ENCODE assay signal across 11 cellular contexts in the genomic region with DNA sequence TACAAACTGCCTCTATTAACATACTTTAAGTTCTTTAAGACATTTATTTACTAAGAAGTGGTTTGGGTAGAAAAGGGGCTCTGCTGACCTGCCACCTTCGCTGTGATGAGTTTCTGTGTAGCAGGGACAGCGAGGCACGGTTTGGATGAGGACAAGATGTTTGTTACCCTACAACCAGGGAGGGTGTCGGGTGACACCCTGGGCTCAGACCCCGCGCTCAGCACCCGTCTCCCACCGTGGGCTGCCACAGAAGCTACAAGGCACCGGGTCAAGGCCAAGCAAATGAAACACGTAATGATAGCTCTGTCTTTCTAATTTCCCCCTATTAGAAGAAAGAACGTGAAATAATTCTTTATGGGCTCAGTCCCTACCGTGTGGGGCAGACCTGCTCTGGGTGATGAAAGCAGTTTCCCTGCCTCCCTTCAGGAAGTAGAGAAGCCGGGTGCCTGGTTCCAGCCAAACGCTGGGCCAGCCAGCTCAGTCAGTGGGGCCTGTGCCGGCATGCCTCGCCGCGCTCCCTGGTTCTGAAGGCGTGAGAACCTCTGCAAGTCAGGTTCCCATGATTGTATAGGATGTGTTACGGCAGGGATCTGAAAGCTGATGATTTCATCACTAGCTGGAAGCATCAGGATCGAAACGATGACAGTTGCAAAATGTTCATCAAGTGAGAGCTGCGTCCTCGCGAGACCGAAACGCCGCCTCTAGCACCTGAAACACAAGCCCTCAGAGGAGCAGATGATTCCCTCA. TPM values are rescaled to one million over a fixed set of nuclear protein-coding genes. Genes with fewer than 3 reads are reported as not detected.
DNase-seq lines count a peak whose midpoint lies in the region; ATAC-seq, FAIRE-seq and TF ChIP-seq lines count a peak whose summit lies in the region.
"Had no signal": no experiment of that assay in that cellular context is flagged by ENCODE, and none has a peak within 500 bp of the region (broad histone marks: within the 10 kb centered on the region; RNA-seq: fewer than 3 reads in every experiment).

No MANE protein-coding gene starts in this region.

- no peak for DNase-seq in IMR-90
- DNase-seq in SJCRH30 = peak; percentile 74 to 86
- DNase-seq in kidney = peak; percentile 43
- no peak for DNase-seq in smooth muscle cell (lab: John Stamatoyannopoulos, UW; ENCODE audit: unreplicated experiment)
- no peak for DNase-seq in T-helper 2 cell
- no peak for DNase-seq in activated T-cell treated with anti-CD3 and anti-CD28 coated beads, Interleukin-2, amount 50 U/mL, for 48 hours
- no peak for DNase-seq in dedifferentiated amniotic fluid mesenchymal stem cell (ENCODE audit: extremely low spot score)
- DNase-seq in germinal center (ENCODE audit: low spot score) = no peak
- DNase-seq: activated CD4-positive, alpha-beta T cell treated with anti-CD3 and anti-CD28 coated beads for 48 hours; C1 segment of cervical spinal cord had no signal

- no peak overlapping the region for H4K91ac ChIP-seq in IMR-90 (ENCODE audit: insufficient read depth, low read depth, low read length)

- peaks cover 11% of the 10 kb centered on the region for H3F3A ChIP-seq in smooth muscle cell (ENCODE audit: low read depth)

- H4K5ac ChIP-seq in IMR-90 (ENCODE audit: low read depth, low read length) = no peak overlapping the region

- H2BK20ac ChIP-seq in IMR-90 (ENCODE audit: low read depth, low read length) = no peak overlapping the region

- ATAC-seq in IMR-90 (ENCODE audit: low read depth) = no peak

- H3K9me3 ChIP-seq in IMR-90 (ENCODE audit: control insufficient read depth, insufficient read depth, low read length) (no peaks in the 10 kb centered on the region), SJCRH30 (replicated peaks) (no peaks in the 10 kb centered on the region), kidney (ENCODE audit: control insufficient read depth in 1 of 2, low read length in 2 of 2) (no peaks in the 10 kb centered on the region), smooth muscle cell (replicated peaks; ENCODE audit: low read depth) (no peaks in the 10 kb centered on the region)

- FAIRE-seq in kidney (lab: Jason Lieb, UNC) = no peak

- H2BK5ac ChIP-seq in IMR-90 (ENCODE audit: low read depth, low read length, poor library complexity, severe bottlenecking) = no peak overlapping the region

- 0 out of 4 replicates have a peak, but pooled peaks cover 0 to 4% of the 10 kb centered on the region in 2 experiments for H3K79me1 ChIP-seq in IMR-90 (ENCODE audit: low read depth in 1 of 2, low read length in 2 of 2)

- H2AFZ ChIP-seq in IMR-90 (replicated peaks; ENCODE audit: low read length, poor library complexity) (no peak overlapping the region), smooth muscle cell (ENCODE audit: low read depth) (no peak overlapping the region)

- dilution Hi-C loops in IMR-90 (cut with HindIII; ENCODE audit: low sequenced_read_pairs, unreplicated experiment) = no loop called here

- POLR2A ChIA-PET in IMR-90 (lab: Charles Lee; ENCODE audit: unreplicated experiment) = no interaction called here

- H4K20me1 ChIP-seq in IMR-90 (ENCODE audit: insufficient read depth, low read length) (no peaks in the 10 kb centered on the region), smooth muscle cell (ENCODE audit: low read depth) (no peaks in the 10 kb centered on the region)

- H3K4me1 ChIP-seq in IMR-90 (ENCODE audit: control insufficient read depth, insufficient read depth, low read length) (peaks cover 4% of the 10 kb centered on the region; the same call in 1 of the 2 replicates), SJCRH30 (peaks cover 32% of the 10 kb centered on the region), kidney (ENCODE audit: control insufficient read depth in 1 of 2, insufficient read depth in 1 of 2, low read depth in 1 of 2, low read length in 2 of 2) (peaks cover 8 to 17% of the 10 kb centered on the region in 2 donors), smooth muscle cell (ENCODE audit: low read depth) (peaks cover 27% of the 10 kb centered on the region)

- H2BK120ac ChIP-seq in IMR-90 (ENCODE audit: low read depth, low read length) = no peak overlapping the region

- H2BK15ac ChIP-seq in IMR-90 (ENCODE audit: low read depth, low read length) = no peak overlapping the region

- H3K14ac ChIP-seq in IMR-90 (replicated peaks; ENCODE audit: low read depth, low read length) = no peak overlapping the region

- H3K18ac ChIP-seq in IMR-90 (ENCODE audit: low read depth, low read length) = no peak overlapping the region

- intact Hi-C loops in IMR-90 (cut with micrococcal nuclease) (no loop called here), kidney (cut with DNase I) (no loop called here)

- TF ChIP-seq POLR2A in IMR-90 (IDR thresholded peaks at IDR 0.05; ENCODE audit: low read depth, low read length) = no peak

- H3K4ac ChIP-seq in IMR-90 (ENCODE audit: low read depth, low read length) = no peak overlapping the region

- H2AK9ac ChIP-seq in IMR-90 (replicated peaks; ENCODE audit: low read depth, low read length, poor library complexity) = no peak overlapping the region

- no peak overlapping the region for H4K8ac ChIP-seq in IMR-90 (ENCODE audit: low read depth in 2 of 2, low read length in 2 of 2)

- TF ChIP-seq RAD21 in IMR-90 (IDR thresholded peaks at IDR 0.05; ENCODE audit: low read length) = no peak

- no peak overlapping the region for H3K56ac ChIP-seq in IMR-90 (ENCODE audit: extremely low read depth, insufficient read depth, low read length)

- H3K4me3 ChIP-seq in IMR-90 (ENCODE audit: insufficient read depth, low read depth, low read length) (no peak overlapping the region), SJCRH30 (peak overlapping the region; percentile 2; the same call in 1 of the 2 replicates), kidney (ENCODE audit: low read length in 2 of 2) (no peak overlapping the region), smooth muscle cell (no peak overlapping the region)

- no peaks in the 10 kb centered on the region for H3K79me2 ChIP-seq in smooth muscle cell (ENCODE audit: low read depth)

- no peaks in the 10 kb centered on the region for H3K27me3 ChIP-seq in IMR-90 (ENCODE audit: control insufficient read depth, insufficient read depth, low read length)
- no peaks in the 10 kb centered on the region for H3K27me3 ChIP-seq in SJCRH30
- no peaks in the 10 kb centered on the region for H3K27me3 ChIP-seq in smooth muscle cell (ENCODE audit: low read depth)

- H3K36me3 ChIP-seq in IMR-90 (ENCODE audit: control insufficient read depth, insufficient read depth, low read length) (peaks cover 10% of the 10 kb centered on the region), SJCRH30 (peaks cover 10% of the 10 kb centered on the region; the same call in 1 of the 2 replicates), kidney (ENCODE audit: control insufficient read depth in 1 of 2, insufficient read depth in 2 of 2, low read length in 2 of 2) (peaks cover 0 to 2% of the 10 kb centered on the region in 2 donors), smooth muscle cell (ENCODE audit: low read depth) (no peaks in the 10 kb centered on the region)

- no peak for TF ChIP-seq CTCF in IMR-90 (conservative IDR thresholded peaks at IDR 0.05; ENCODE audit: low read depth, low read length)
- no peak for TF ChIP-seq CTCF in kidney (IDR thresholded peaks at IDR 0.05; ENCODE audit: borderline replicate concordance, extremely low read depth, insufficient read depth)
- TF ChIP-seq CTCF in smooth muscle cell (IDR thresholded peaks at IDR 0.05; ENCODE audit: borderline replicate concordance, insufficient read depth, poor library complexity, severe bottlenecking) = no peak

- H3K23ac ChIP-seq in IMR-90 (ENCODE audit: low read depth, low read length) = no peak overlapping the region

- CTCF ChIA-PET in IMR-90 (lab: Yijun Ruan, JAX) = interaction anchor here (2.0 kb wide), 1 partner anchor 11 kb away, joined by 5 read pairs; no protein-coding TSS in a partner anchor

- H2AK5ac ChIP-seq in IMR-90 (ENCODE audit: low read depth, low read length) = 0 out of 2 replicates have a peak overlapping the region, but pooled peaks have one; percentile 16

- peaks cover 3% of the 10 kb centered on the region; the same call in 1 of the 2 replicates for H3K9me1 ChIP-seq in IMR-90 (ENCODE audit: insufficient read depth, low read length)

- no peak overlapping the region for H3K27ac ChIP-seq in IMR-90 (ENCODE audit: insufficient read depth, low read length)
- peak overlapping the region; percentile 65 for H3K27ac ChIP-seq in SJCRH30
- H3K27ac ChIP-seq in kidney (ENCODE audit: low read depth in 2 of 2, low read length in 2 of 2) = no peak overlapping the region
- peak overlapping the region; percentile 71 for H3K27ac ChIP-seq in smooth muscle cell (ENCODE audit: low read depth)

- 95% methylated on average over 21 of the region's 28 CpGs; no CpG with 5 or more reads in 1 of the 2 experiments for WGBS in IMR-90 (ENCODE audit: extremely low coverage in 2 of 2, insufficient read length in 1 of 2), 2 experiments
- 73% methylated on average over 28 of the region's 28 CpGs for WGBS in smooth muscle cell (ENCODE audit: low lambda C conversion rate)

- H3K9ac ChIP-seq in IMR-90 (ENCODE audit: low read depth, low read length) (no peak overlapping the region), kidney (ENCODE audit: low read length in 2 of 2) (peak overlapping the region in 1 of 2 donors; percentile 5), smooth muscle cell (ENCODE audit: low read depth) (peak overlapping the region; percentile 10)

- no peak overlapping the region for H3K4me2 ChIP-seq in IMR-90 (ENCODE audit: low read depth, low read length)
- H3K4me2 ChIP-seq in smooth muscle cell = peak overlapping the region; percentile 79

- no TSS peak for BruUV-seq in IMR-90 (replicated peaks; lab: Mats Ljungman, UMichigan)

- in situ Hi-C loops in IMR-90 (cut with MboI; ENCODE audit: low sequenced_read_pairs) = no loop called here

TF ChIP-seq in IMR-90, 13 proteins besides CTCF, POLR2A, EP300 and RAD21 (continues in another document):
- no peak for TF ChIP-seq FOS (IDR thresholded peaks at IDR 0.05; ENCODE audit: low read depth, low read length)
- TF ChIP-seq NFE2L2 (IDR thresholded peaks at IDR 0.05; ENCODE audit: low read depth, low read length) = no peak
- TF ChIP-seq MAFK (IDR thresholded peaks at IDR 0.05; ENCODE audit: low read depth, low read length) = no peak

RNA-seq across cellular contexts. Expression of gene ZNF750, which starts 3.9 kb away (rescaled TPM):
- total RNA-seq in IMR-90 (2012; rRNA removed) (not detected in 2 replicates), kidney (0.25 TPM), smooth muscle cell (4.5 and 7.1 TPM in 2 replicates)
- polyA plus RNA-seq in IMR-90 (2012; rRNA removed) (not detected in 2 replicates), kidney (ENCODE audit: insufficient read depth, low read depth, low replicate concordance) (0.30 TPM), smooth muscle cell (0.93 and 3.2 TPM in 2 replicates)
- not detected in 2 replicates for polyA plus RNA-seq in IMR-90 (2012; cell fraction: cytosol; rRNA removed)
- 0.07 TPM in 1 of 2 replicates, not detected in the other for polyA plus RNA-seq in IMR-90 (2012; cell fraction: nucleus; rRNA removed; ENCODE audit: low replicate concordance)
- not detected in 2 replicates for total RNA-seq in SJCRH30 (2014; rRNA removed; shearing (Covaris generic))
- total RNA-seq: G401 had no signal

Comparison
In these comparisons a context has a peak if more than half of its experiments do, and no peak if none do; other contexts are left out.
1. DNase-seq: peak in SJCRH30 (2 of 2) and kidney (single experiment); none in IMR-90 (single experiment), smooth muscle cell (single experiment), T-helper 2 cell (0 of 5), activated T-cell treated with anti-CD3 and anti-CD28 coated beads, Interleukin-2, amount 50 U/mL, for 48 hours (0 of 2), dedifferentiated amniotic fluid mesenchymal stem cell (single experiment) and germinal center (single experiment).
2. H3K27ac ChIP-seq: peak in SJCRH30 (single experiment) and smooth muscle cell (single experiment); none in IMR-90 (single experiment) and kidney (0 of 2).